In the genomic region with DNA sequence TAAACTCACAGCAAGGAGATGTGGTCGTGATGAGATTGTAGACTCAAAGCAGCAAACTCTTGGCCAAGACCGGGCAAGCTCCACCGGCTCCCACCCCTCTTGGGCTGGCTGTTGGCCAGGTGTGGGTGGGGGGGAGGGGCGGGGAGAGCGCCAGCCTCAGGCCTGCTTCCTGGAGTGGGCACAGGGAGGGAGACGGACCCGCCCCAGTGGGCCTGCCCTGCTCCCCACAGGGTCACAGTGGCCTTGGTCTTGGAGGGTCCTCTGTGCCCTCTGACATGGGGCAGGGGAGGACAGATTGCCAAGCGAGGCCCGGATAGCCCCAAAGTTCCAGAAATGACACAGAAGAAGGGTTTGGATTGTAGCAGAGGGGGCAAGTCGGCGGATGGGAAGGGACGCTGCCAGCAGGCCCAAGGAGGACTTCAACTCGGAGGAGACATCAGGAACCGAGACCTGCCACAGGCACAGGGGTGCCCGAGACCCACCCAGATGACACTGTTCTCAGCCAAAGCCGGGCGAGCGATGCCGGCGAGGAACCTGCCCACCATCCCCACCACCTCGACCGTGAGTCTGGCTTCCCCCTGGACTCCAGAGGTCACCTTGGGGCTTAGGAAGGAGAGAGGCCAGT, we compare ENCODE assay signal across 2 cellular contexts.
TF ChIP-seq lines count a peak whose summit lies in the region.

No MANE protein-coding gene starts in this region.

TF ChIP-seq in HepG2, 621 proteins besides CTCF, POLR2A, EP300 and RAD21 (continued from another document and continues in another):
- TF ChIP-seq, protein P1, sequence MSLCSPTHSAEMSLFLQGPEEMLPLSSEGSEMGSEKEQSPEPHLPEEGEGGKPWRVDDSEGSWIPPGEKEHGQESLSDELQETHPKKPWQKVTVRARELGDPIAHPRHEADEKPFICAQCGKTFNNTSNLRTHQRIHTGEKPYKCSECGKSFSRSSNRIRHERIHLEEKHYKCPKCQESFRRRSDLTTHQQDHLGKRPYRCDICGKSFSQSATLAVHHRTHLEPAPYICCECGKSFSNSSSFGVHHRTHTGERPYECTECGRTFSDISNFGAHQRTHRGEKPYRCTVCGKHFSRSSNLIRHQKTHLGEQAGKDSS (CRISPR knock-in tag; IDR thresholded peaks at IDR 0.05; ENCODE audit: borderline replicate concordance, low read depth), result no peak
- TF ChIP-seq EED (CRISPR knock-in tag; IDR thresholded peaks at IDR 0.05), result no peak
- TF ChIP-seq, protein P2, sequence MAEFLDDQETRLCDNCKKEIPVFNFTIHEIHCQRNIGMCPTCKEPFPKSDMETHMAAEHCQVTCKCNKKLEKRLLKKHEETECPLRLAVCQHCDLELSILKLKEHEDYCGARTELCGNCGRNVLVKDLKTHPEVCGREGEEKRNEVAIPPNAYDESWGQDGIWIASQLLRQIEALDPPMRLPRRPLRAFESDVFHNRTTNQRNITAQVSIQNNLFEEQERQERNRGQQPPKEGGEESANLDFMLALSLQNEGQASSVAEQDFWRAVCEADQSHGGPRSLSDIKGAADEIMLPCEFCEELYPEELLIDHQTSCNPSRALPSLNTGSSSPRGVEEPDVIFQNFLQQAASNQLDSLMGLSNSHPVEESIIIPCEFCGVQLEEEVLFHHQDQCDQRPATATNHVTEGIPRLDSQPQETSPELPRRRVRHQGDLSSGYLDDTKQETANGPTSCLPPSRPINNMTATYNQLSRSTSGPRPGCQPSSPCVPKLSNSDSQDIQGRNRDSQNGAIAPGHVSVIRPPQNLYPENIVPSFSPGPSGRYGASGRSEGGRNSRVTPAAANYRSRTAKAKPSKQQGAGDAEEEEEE (CRISPR knock-in tag; IDR thresholded peaks at IDR 0.05; ENCODE audit: borderline replicate concordance), result no peak
- TF ChIP-seq ZBTB3 (CRISPR knock-in tag; IDR thresholded peaks at IDR 0.05; ENCODE audit: borderline replicate concordance, low read depth), result no peak
- TF ChIP-seq ZNF30 (CRISPR knock-in tag; IDR thresholded peaks at IDR 0.05), result no peak
- TF ChIP-seq ZBTB38 (CRISPR knock-in tag; IDR thresholded peaks at IDR 0.05), result no peak
- TF ChIP-seq, protein P3, sequence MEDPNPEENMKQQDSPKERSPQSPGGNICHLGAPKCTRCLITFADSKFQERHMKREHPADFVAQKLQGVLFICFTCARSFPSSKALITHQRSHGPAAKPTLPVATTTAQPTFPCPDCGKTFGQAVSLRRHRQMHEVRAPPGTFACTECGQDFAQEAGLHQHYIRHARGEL (CRISPR knock-in tag; IDR thresholded peaks at IDR 0.05), result no peak
- TF ChIP-seq ZNF3 (CRISPR knock-in tag; IDR thresholded peaks at IDR 0.05), result no peak
- TF ChIP-seq MAFG (CRISPR knock-in tag; IDR thresholded peaks at IDR 0.05), result no peak
- TF ChIP-seq YEATS4 (CRISPR knock-in tag; IDR thresholded peaks at IDR 0.05; ENCODE audit: borderline replicate concordance), result no peak
- no peak for TF ChIP-seq HNRNPL (IDR thresholded peaks at IDR 0.05; ENCODE audit: low read depth, low read length)
- TF ChIP-seq, protein P4, sequence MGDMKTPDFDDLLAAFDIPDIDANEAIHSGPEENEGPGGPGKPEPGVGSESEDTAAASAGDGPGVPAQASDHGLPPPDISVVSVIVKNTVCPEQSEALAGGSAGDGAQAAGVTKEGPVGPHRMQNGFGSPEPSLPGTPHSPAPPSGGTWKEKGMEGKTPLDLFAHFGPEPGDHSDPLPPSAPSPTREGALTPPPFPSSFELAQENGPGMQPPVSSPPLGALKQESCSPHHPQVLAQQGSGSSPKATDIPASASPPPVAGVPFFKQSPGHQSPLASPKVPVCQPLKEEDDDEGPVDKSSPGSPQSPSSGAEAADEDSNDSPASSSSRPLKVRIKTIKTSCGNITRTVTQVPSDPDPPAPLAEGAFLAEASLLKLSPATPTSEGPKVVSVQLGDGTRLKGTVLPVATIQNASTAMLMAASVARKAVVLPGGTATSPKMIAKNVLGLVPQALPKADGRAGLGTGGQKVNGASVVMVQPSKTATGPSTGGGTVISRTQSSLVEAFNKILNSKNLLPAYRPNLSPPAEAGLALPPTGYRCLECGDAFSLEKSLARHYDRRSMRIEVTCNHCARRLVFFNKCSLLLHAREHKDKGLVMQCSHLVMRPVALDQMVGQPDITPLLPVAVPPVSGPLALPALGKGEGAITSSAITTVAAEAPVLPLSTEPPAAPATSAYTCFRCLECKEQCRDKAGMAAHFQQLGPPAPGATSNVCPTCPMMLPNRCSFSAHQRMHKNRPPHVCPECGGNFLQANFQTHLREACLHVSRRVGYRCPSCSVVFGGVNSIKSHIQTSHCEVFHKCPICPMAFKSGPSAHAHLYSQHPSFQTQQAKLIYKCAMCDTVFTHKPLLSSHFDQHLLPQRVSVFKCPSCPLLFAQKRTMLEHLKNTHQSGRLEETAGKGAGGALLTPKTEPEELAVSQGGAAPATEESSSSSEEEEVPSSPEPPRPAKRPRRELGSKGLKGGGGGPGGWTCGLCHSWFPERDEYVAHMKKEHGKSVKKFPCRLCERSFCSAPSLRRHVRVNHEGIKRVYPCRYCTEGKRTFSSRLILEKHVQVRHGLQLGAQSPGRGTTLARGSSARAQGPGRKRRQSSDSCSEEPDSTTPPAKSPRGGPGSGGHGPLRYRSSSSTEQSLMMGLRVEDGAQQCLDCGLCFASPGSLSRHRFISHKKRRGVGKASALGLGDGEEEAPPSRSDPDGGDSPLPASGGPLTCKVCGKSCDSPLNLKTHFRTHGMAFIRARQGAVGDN (CRISPR knock-in tag; IDR thresholded peaks at IDR 0.05), result no peak
- TF ChIP-seq CHCHD3 (CRISPR knock-in tag; IDR thresholded peaks at IDR 0.05), result no peak
- no peak for TF ChIP-seq ATM (IDR thresholded peaks at IDR 0.05; ENCODE audit: borderline replicate concordance)
- TF ChIP-seq, protein P5, sequence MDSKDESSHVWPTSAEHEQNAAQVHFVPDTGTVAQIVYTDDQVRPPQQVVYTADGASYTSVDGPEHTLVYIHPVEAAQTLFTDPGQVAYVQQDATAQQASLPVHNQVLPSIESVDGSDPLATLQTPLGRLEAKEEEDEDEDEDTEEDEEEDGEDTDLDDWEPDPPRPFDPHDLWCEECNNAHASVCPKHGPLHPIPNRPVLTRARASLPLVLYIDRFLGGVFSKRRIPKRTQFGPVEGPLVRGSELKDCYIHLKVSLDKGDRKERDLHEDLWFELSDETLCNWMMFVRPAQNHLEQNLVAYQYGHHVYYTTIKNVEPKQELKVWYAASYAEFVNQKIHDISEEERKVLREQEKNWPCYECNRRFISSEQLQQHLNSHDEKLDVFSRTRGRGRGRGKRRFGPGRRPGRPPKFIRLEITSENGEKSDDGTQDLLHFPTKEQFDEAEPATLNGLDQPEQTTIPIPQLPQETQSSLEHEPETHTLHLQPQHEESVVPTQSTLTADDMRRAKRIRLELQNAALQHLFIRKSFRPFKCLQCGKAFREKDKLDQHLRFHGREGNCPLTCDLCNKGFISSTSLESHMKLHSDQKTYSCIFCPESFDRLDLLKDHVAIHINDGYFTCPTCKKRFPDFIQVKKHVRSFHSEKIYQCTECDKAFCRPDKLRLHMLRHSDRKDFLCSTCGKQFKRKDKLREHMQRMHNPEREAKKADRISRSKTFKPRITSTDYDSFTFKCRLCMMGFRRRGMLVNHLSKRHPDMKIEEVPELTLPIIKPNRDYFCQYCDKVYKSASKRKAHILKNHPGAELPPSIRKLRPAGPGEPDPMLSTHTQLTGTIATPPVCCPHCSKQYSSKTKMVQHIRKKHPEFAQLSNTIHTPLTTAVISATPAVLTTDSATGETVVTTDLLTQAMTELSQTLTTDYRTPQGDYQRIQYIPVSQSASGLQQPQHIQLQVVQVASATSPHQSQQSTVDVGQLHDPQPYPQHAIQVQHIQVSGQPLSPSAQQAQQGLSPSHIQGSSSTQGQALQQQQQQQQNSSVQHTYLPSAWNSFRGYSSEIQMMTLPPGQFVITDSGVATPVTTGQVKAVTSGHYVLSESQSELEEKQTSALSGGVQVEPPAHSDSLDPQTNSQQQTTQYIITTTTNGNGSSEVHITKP (CRISPR knock-in tag; IDR thresholded peaks at IDR 0.05; ENCODE audit: low read depth), result no peak
- no peak for TF ChIP-seq ZNF430 (CRISPR knock-in tag; IDR thresholded peaks at IDR 0.05)
- TF ChIP-seq RXRB (CRISPR knock-in tag; IDR thresholded peaks at IDR 0.05; ENCODE audit: borderline replicate concordance), result no peak

TF ChIP-seq in HEK293T, 16 proteins besides CTCF, POLR2A, EP300 and RAD21 (continued from another document):
- TF ChIP-seq LEF1 (IDR thresholded peaks at IDR 0.05; ENCODE audit: borderline replicate concordance) (no peak), FOXK2 (IDR thresholded peaks at IDR 0.05) (no peak), SUZ12 (IDR thresholded peaks at IDR 0.05) (no peak), FOXM1 (IDR thresholded peaks at IDR 0.05; ENCODE audit: borderline replicate concordance) (no peak), SP1 (IDR thresholded peaks at IDR 0.05) (no peak), ARNT (IDR thresholded peaks at IDR 0.05) (no peak), BHLHE40 (IDR thresholded peaks at IDR 0.05; ENCODE audit: borderline replicate concordance) (no peak), CTBP1 (IDR thresholded peaks at IDR 0.05; ENCODE audit: borderline replicate concordance) (no peak), ELF4 (IDR thresholded peaks at IDR 0.05) (no peak), TARDBP (IDR thresholded peaks at IDR 0.05) (no peak), NFRKB (IDR thresholded peaks at IDR 0.05) (no peak)
- TF ChIP-seq, protein P6, sequence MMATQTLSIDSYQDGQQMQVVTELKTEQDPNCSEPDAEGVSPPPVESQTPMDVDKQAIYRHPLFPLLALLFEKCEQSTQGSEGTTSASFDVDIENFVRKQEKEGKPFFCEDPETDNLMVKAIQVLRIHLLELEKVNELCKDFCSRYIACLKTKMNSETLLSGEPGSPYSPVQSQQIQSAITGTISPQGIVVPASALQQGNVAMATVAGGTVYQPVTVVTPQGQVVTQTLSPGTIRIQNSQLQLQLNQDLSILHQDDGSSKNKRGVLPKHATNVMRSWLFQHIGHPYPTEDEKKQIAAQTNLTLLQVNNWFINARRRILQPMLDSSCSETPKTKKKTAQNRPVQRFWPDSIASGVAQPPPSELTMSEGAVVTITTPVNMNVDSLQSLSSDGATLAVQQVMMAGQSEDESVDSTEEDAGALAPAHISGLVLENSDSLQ (IDR thresholded peaks at IDR 0.05), result no peak
